In the genomic region with DNA sequence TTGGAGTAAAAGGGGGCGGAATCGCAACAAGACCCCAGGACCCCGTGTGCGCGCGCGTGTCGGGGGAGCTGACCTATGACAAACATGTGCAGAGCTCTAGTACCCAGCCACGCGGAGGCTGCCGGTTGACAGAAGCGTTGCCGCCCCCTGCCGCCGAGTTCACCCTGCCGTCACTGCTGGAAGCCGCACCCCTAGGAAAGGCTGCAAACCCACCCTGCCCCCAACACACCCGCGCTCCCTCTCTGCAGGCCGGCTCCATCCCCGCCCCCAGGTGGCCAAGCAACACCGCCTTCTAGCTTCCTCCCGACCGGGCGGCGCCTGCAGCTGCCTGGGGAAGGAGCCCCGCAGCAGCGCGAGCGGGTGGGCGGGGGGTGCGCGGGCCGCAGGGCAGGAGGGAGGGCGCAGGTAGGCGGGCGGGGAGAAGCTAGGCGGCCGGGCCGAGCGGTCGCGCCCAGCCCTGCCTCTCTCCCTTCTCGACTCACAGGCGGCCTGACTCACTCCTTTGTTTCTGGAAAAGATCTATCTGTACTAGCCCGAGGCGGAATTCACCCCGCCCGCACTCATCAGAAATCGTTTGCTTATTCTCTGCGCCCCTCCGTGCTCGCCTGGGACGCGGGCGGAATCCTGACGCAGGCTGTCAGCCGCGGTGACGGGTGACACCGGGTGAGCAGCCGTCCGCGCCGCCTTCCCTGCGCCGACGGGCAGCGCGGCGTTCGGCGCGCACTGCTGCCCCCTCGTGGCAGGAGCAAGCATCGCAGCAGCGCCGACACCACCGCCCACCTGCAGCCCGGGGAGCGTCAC, we compare ENCODE assay signal across 1 cellular context.
TF ChIP-seq lines count a peak whose summit lies in the region.

No MANE protein-coding gene starts in this region.

TF ChIP-seq in K562, 482 proteins besides CTCF, POLR2A, EP300 and RAD21 (continued from another document and continues in another):
- TF ChIP-seq, protein P1, sequence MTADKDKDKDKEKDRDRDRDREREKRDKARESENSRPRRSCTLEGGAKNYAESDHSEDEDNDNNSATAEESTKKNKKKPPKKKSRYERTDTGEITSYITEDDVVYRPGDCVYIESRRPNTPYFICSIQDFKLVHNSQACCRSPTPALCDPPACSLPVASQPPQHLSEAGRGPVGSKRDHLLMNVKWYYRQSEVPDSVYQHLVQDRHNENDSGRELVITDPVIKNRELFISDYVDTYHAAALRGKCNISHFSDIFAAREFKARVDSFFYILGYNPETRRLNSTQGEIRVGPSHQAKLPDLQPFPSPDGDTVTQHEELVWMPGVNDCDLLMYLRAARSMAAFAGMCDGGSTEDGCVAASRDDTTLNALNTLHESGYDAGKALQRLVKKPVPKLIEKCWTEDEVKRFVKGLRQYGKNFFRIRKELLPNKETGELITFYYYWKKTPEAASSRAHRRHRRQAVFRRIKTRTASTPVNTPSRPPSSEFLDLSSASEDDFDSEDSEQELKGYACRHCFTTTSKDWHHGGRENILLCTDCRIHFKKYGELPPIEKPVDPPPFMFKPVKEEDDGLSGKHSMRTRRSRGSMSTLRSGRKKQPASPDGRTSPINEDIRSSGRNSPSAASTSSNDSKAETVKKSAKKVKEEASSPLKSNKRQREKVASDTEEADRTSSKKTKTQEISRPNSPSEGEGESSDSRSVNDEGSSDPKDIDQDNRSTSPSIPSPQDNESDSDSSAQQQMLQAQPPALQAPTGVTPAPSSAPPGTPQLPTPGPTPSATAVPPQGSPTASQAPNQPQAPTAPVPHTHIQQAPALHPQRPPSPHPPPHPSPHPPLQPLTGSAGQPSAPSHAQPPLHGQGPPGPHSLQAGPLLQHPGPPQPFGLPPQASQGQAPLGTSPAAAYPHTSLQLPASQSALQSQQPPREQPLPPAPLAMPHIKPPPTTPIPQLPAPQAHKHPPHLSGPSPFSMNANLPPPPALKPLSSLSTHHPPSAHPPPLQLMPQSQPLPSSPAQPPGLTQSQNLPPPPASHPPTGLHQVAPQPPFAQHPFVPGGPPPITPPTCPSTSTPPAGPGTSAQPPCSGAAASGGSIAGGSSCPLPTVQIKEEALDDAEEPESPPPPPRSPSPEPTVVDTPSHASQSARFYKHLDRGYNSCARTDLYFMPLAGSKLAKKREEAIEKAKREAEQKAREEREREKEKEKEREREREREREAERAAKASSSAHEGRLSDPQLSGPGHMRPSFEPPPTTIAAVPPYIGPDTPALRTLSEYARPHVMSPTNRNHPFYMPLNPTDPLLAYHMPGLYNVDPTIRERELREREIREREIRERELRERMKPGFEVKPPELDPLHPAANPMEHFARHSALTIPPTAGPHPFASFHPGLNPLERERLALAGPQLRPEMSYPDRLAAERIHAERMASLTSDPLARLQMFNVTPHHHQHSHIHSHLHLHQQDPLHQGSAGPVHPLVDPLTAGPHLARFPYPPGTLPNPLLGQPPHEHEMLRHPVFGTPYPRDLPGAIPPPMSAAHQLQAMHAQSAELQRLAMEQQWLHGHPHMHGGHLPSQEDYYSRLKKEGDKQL (CRISPR knock-in tag; IDR thresholded peaks at IDR 0.05; ENCODE audit: borderline replicate concordance) = no peak
- no peak for TF ChIP-seq ZBED1 (IDR thresholded peaks at IDR 0.05)
- TF ChIP-seq, protein P2, sequence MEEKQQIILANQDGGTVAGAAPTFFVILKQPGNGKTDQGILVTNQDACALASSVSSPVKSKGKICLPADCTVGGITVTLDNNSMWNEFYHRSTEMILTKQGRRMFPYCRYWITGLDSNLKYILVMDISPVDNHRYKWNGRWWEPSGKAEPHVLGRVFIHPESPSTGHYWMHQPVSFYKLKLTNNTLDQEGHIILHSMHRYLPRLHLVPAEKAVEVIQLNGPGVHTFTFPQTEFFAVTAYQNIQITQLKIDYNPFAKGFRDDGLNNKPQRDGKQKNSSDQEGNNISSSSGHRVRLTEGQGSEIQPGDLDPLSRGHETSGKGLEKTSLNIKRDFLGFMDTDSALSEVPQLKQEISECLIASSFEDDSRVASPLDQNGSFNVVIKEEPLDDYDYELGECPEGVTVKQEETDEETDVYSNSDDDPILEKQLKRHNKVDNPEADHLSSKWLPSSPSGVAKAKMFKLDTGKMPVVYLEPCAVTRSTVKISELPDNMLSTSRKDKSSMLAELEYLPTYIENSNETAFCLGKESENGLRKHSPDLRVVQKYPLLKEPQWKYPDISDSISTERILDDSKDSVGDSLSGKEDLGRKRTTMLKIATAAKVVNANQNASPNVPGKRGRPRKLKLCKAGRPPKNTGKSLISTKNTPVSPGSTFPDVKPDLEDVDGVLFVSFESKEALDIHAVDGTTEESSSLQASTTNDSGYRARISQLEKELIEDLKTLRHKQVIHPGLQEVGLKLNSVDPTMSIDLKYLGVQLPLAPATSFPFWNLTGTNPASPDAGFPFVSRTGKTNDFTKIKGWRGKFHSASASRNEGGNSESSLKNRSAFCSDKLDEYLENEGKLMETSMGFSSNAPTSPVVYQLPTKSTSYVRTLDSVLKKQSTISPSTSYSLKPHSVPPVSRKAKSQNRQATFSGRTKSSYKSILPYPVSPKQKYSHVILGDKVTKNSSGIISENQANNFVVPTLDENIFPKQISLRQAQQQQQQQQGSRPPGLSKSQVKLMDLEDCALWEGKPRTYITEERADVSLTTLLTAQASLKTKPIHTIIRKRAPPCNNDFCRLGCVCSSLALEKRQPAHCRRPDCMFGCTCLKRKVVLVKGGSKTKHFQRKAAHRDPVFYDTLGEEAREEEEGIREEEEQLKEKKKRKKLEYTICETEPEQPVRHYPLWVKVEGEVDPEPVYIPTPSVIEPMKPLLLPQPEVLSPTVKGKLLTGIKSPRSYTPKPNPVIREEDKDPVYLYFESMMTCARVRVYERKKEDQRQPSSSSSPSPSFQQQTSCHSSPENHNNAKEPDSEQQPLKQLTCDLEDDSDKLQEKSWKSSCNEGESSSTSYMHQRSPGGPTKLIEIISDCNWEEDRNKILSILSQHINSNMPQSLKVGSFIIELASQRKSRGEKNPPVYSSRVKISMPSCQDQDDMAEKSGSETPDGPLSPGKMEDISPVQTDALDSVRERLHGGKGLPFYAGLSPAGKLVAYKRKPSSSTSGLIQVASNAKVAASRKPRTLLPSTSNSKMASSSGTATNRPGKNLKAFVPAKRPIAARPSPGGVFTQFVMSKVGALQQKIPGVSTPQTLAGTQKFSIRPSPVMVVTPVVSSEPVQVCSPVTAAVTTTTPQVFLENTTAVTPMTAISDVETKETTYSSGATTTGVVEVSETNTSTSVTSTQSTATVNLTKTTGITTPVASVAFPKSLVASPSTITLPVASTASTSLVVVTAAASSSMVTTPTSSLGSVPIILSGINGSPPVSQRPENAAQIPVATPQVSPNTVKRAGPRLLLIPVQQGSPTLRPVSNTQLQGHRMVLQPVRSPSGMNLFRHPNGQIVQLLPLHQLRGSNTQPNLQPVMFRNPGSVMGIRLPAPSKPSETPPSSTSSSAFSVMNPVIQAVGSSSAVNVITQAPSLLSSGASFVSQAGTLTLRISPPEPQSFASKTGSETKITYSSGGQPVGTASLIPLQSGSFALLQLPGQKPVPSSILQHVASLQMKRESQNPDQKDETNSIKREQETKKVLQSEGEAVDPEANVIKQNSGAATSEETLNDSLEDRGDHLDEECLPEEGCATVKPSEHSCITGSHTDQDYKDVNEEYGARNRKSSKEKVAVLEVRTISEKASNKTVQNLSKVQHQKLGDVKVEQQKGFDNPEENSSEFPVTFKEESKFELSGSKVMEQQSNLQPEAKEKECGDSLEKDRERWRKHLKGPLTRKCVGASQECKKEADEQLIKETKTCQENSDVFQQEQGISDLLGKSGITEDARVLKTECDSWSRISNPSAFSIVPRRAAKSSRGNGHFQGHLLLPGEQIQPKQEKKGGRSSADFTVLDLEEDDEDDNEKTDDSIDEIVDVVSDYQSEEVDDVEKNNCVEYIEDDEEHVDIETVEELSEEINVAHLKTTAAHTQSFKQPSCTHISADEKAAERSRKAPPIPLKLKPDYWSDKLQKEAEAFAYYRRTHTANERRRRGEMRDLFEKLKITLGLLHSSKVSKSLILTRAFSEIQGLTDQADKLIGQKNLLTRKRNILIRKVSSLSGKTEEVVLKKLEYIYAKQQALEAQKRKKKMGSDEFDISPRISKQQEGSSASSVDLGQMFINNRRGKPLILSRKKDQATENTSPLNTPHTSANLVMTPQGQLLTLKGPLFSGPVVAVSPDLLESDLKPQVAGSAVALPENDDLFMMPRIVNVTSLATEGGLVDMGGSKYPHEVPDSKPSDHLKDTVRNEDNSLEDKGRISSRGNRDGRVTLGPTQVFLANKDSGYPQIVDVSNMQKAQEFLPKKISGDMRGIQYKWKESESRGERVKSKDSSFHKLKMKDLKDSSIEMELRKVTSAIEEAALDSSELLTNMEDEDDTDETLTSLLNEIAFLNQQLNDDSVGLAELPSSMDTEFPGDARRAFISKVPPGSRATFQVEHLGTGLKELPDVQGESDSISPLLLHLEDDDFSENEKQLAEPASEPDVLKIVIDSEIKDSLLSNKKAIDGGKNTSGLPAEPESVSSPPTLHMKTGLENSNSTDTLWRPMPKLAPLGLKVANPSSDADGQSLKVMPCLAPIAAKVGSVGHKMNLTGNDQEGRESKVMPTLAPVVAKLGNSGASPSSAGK (IDR thresholded peaks at IDR 0.05) = peak; percentile 88
- TF ChIP-seq, protein P3, sequence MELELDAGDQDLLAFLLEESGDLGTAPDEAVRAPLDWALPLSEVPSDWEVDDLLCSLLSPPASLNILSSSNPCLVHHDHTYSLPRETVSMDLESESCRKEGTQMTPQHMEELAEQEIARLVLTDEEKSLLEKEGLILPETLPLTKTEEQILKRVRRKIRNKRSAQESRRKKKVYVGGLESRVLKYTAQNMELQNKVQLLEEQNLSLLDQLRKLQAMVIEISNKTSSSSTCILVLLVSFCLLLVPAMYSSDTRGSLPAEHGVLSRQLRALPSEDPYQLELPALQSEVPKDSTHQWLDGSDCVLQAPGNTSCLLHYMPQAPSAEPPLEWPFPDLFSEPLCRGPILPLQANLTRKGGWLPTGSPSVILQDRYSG (tag; conservative IDR thresholded peaks at IDR 0.05; ENCODE audit: low read depth) = no peak
- TF ChIP-seq, protein P4, sequence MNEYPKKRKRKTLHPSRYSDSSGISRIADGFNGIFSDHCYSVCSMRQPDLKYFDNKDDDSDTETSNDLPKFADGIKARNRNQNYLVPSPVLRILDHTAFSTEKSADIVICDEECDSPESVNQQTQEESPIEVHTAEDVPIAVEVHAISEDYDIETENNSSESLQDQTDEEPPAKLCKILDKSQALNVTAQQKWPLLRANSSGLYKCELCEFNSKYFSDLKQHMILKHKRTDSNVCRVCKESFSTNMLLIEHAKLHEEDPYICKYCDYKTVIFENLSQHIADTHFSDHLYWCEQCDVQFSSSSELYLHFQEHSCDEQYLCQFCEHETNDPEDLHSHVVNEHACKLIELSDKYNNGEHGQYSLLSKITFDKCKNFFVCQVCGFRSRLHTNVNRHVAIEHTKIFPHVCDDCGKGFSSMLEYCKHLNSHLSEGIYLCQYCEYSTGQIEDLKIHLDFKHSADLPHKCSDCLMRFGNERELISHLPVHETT (CRISPR knock-in tag; conservative IDR thresholded peaks at IDR 0.05 in 1 of 2, IDR thresholded peaks at IDR 0.05 in 1 of 2) = no peak
- TF ChIP-seq, protein P5, sequence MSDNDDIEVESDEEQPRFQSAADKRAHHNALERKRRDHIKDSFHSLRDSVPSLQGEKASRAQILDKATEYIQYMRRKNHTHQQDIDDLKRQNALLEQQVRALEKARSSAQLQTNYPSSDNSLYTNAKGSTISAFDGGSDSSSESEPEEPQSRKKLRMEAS (CRISPR knock-in tag; IDR thresholded peaks at IDR 0.05) = peak; percentile 36; the same call in 1 of the 2 replicates
- TF ChIP-seq CREB1 (IDR thresholded peaks at IDR 0.05) = peak; percentile 76
- TF ChIP-seq CREB1 (CRISPR knock-in tag; IDR thresholded peaks at IDR 0.05) = peak; percentile 60
- TF ChIP-seq BCOR (IDR thresholded peaks at IDR 0.05) = no peak
- peak; percentile 16; the same call in 1 of the 2 replicates for TF ChIP-seq STAG1 (CRISPR knock-in tag; IDR thresholded peaks at IDR 0.05; ENCODE audit: borderline replicate concordance)
- TF ChIP-seq, protein P6, sequence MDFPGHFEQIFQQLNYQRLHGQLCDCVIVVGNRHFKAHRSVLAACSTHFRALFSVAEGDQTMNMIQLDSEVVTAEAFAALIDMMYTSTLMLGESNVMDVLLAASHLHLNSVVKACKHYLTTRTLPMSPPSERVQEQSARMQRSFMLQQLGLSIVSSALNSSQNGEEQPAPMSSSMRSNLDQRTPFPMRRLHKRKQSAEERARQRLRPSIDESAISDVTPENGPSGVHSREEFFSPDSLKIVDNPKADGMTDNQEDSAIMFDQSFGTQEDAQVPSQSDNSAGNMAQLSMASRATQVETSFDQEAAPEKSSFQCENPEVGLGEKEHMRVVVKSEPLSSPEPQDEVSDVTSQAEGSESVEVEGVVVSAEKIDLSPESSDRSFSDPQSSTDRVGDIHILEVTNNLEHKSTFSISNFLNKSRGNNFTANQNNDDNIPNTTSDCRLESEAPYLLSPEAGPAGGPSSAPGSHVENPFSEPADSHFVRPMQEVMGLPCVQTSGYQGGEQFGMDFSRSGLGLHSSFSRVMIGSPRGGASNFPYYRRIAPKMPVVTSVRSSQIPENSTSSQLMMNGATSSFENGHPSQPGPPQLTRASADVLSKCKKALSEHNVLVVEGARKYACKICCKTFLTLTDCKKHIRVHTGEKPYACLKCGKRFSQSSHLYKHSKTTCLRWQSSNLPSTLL (IDR thresholded peaks at IDR 0.05) = no peak
- no peak for TF ChIP-seq BRD4 (IDR thresholded peaks at IDR 0.05)
- TF ChIP-seq BMI1 (IDR thresholded peaks at IDR 0.05; ENCODE audit: low read length) = no peak
- TF ChIP-seq, protein P7, sequence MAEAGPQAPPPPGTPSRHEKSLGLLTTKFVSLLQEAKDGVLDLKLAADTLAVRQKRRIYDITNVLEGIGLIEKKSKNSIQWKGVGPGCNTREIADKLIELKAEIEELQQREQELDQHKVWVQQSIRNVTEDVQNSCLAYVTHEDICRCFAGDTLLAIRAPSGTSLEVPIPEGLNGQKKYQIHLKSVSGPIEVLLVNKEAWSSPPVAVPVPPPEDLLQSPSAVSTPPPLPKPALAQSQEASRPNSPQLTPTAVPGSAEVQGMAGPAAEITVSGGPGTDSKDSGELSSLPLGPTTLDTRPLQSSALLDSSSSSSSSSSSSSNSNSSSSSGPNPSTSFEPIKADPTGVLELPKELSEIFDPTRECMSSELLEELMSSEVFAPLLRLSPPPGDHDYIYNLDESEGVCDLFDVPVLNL (CRISPR knock-in tag; IDR thresholded peaks at IDR 0.05; ENCODE audit: low read depth) = no peak
- TF ChIP-seq, protein P8, sequence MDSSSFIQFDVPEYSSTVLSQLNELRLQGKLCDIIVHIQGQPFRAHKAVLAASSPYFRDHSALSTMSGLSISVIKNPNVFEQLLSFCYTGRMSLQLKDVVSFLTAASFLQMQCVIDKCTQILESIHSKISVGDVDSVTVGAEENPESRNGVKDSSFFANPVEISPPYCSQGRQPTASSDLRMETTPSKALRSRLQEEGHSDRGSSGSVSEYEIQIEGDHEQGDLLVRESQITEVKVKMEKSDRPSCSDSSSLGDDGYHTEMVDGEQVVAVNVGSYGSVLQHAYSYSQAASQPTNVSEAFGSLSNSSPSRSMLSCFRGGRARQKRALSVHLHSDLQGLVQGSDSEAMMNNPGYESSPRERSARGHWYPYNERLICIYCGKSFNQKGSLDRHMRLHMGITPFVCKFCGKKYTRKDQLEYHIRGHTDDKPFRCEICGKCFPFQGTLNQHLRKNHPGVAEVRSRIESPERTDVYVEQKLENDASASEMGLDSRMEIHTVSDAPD (CRISPR knock-in tag; IDR thresholded peaks at IDR 0.05) = no peak
- TF ChIP-seq XRCC4 (IDR thresholded peaks at IDR 0.05; ENCODE audit: extremely low read depth, insufficient read depth, insufficient read length) = no peak
- TF ChIP-seq, protein P9, sequence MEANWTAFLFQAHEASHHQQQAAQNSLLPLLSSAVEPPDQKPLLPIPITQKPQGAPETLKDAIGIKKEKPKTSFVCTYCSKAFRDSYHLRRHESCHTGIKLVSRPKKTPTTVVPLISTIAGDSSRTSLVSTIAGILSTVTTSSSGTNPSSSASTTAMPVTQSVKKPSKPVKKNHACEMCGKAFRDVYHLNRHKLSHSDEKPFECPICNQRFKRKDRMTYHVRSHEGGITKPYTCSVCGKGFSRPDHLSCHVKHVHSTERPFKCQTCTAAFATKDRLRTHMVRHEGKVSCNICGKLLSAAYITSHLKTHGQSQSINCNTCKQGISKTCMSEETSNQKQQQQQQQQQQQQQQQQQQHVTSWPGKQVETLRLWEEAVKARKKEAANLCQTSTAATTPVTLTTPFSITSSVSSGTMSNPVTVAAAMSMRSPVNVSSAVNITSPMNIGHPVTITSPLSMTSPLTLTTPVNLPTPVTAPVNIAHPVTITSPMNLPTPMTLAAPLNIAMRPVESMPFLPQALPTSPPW (CRISPR knock-in tag; IDR thresholded peaks at IDR 0.05) = peak; percentile 83
